ENCODE assay signal across 1 cellular context in the genomic region with DNA sequence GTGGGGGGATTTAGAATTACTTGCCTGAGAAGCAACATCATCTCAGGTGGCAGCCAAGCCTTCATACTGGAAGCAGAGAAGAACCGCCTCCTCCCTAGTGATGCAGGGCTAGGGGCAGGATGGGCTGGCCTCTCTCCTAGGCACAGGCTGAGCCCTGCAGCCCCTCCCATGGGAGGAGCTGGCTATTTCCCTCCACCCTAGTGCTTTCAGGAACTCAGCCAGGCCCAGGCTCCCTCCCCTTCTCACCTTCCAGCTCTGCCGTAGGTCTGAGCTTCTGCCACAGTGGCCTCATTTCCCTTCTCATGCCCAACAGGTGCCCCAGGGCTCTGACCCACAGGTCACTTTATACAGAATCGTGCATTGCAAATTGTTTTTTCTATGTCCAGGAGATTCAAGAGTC.
TF ChIP-seq lines count a peak whose summit lies in the region.

No MANE protein-coding gene starts in this region.

TF ChIP-seq in H1, 55 proteins besides CTCF, POLR2A, EP300 and RAD21:
- TF ChIP-seq, protein P1, sequence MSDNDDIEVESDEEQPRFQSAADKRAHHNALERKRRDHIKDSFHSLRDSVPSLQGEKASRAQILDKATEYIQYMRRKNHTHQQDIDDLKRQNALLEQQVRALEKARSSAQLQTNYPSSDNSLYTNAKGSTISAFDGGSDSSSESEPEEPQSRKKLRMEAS (IDR thresholded peaks at IDR 0.05): no peak
- TF ChIP-seq SP2 (IDR thresholded peaks at IDR 0.05; ENCODE audit: low read length): no peak
- TF ChIP-seq FOSL1 (IDR thresholded peaks at IDR 0.05; ENCODE audit: insufficient read depth, low read depth, low read length): no peak
- TF ChIP-seq HDAC2 (IDR thresholded peaks at IDR 0.05; ENCODE audit: borderline replicate concordance in 1 of 2, low read depth in 2 of 2, low read length in 2 of 2): no peak
- no peak for TF ChIP-seq CTBP2 (IDR thresholded peaks at IDR 0.05; ENCODE audit: borderline replicate concordance, insufficient read depth, insufficient read length, low read length)
- TF ChIP-seq SIN3A (conservative IDR thresholded peaks at IDR 0.05 in 1 of 2, IDR thresholded peaks at IDR 0.05 in 1 of 2; ENCODE audit: low read depth in 1 of 2, low read length in 2 of 2): no peak
- no peak for TF ChIP-seq NANOG (IDR thresholded peaks at IDR 0.05; ENCODE audit: insufficient read depth, low read depth, low read length, poor library complexity, severe bottlenecking)
- TF ChIP-seq SP1 (IDR thresholded peaks at IDR 0.05; ENCODE audit: low read depth, low read length): no peak
